Comparison of ENCODE assay signal across 12 cellular contexts in the genomic region with DNA sequence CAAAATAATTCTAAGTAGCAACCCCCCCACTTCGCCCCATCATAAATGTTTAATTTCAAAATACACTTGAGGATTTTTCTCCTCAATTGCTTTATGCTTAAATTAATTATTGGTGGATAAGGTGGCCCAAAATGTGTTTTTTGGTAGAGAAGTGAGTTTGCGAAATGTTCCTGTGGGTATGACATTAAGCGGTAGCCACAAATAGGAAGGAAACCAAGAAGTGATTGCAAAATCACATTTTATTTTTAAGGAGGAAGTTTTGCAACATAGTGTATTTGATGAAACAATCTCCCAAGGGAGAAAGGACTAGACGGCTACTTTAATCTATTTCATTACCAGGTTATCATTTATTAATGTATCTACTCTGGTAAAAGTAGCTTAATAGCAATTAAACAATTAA. TPM values are rescaled to one million over a fixed set of nuclear protein-coding genes. Genes with fewer than 3 reads are reported as not detected.
DNase-seq lines count a peak whose midpoint lies in the region; ATAC-seq, FAIRE-seq and TF ChIP-seq lines count a peak whose summit lies in the region.
"Had no signal": no experiment of that assay in that cellular context is flagged by ENCODE, and none has a peak within 500 bp of the region (broad histone marks: within the 10 kb centered on the region; RNA-seq: fewer than 3 reads in every experiment).

No MANE protein-coding gene starts in this region.

- H3K4me2 ChIP-seq in K562 (ENCODE audit: insufficient read depth, low read length) (no peak overlapping the region), hepatocyte (no peak overlapping the region)

- H3K4me1 ChIP-seq in K562 (replicated peaks in 1 of 2; ENCODE audit: control insufficient read depth in 2 of 2, insufficient read depth in 2 of 2, low read length in 2 of 2) (no peaks in the 10 kb centered on the region; a peak in 1 of 5 replicates), hepatocyte (ENCODE audit: insufficient read depth) (no peaks in the 10 kb centered on the region)

- in situ Hi-C loops in KBM-7 (cut with MboI; ENCODE audit: low pct_unique_long_range_greater_than_20kb, low sequenced_read_pairs) (no loop called here), K562 (cut with MboI) (no loop called here)

- CTCF ChIA-PET in K562 (lab: Yijun Ruan, JAX; ENCODE audit: low intra/inter-chr PET ratio) = no interaction called here

- TF ChIP-seq RAD21 in K562 (CRISPR knock-in tag; conservative IDR thresholded peaks at IDR 0.05 in 1 of 2, IDR thresholded peaks at IDR 0.05 in 1 of 2) = no peak

- H3K4me3 ChIP-seq in AG09309 (ENCODE audit: control insufficient read depth, low read depth, low read length) (no peak overlapping the region), K562 (no peak overlapping the region), hepatocyte (no peak overlapping the region)

- WGBS in K562 (ENCODE audit: insufficient coverage, low coverage, missing lambda C conversion rate) = 73% methylated on average over 4 of the region's 4 CpGs
- WGBS in hepatocyte (ENCODE audit: low lambda C conversion rate, missing lambda C conversion rate) = 94% methylated on average over 4 of the region's 4 CpGs

- POLR2A ChIA-PET in K562 (lab: Yijun Ruan, JAX) = interaction anchor here (0.9 to 1.1 kb wide), 4 partner anchors 14 to 25 kb away, joined by 4 to 6 read pairs (median 4); a partner anchor contains a TSS

- DNase-seq in AG09309 (ENCODE audit: low read depth) (peak; percentile 55), KBM-7 (peak; percentile 64), K562 (ENCODE audit: extremely low read depth in 1 of 4, low spot score in 3 of 4) (no peak), medulla oblongata (ENCODE audit: extremely low spot score) (peak; percentile 62), activated gamma-delta T cell treated with Interleukin-2 at 50 U/mL for 16 hours (no peak), NCI-H1694 treated with DMSO at 0.1 percent for 48 hours (lab: John Stamatoyannopoulos, UW) (no peak), hepatocyte (ENCODE audit: low spot score) (no peak)
- DNase-seq: activated CD8-positive, alpha-beta memory T cell treated with anti-CD3 and anti-CD28 coated beads for 24 hours; activated naive CD4-positive, alpha-beta T cell treated with anti-CD3 and anti-CD28 coated beads, Interleukin-2, amount 10 ng/mL, durations not matched to agents 7 days and 5 days; PC-3 had no signal

- ATAC-seq in K562 (no peak), GM19324 (IDR thresholded peaks at IDR 0.05; ENCODE audit: low FRiP score, unreplicated experiment) (no peak)
- ATAC-seq: PC-3 had no signal

- no peaks in the 10 kb centered on the region for H3K27me3 ChIP-seq in K562 (ENCODE audit: control insufficient read depth in 2 of 2, insufficient read depth in 2 of 2, low read length in 2 of 2)
- H3K27me3 ChIP-seq in hepatocyte = no peaks in the 10 kb centered on the region

- no peaks in the 10 kb centered on the region for H3K9me3 ChIP-seq in K562 (replicated peaks; ENCODE audit: control insufficient read depth, insufficient read depth, low read depth, low read length)
- no peaks in the 10 kb centered on the region for H3K9me3 ChIP-seq in hepatocyte (ENCODE audit: low read depth)

- no peak for TF ChIP-seq POLR2A in K562 (conservative IDR thresholded peaks at IDR 0.05)

- H2AFZ ChIP-seq in K562 (ENCODE audit: low read depth, low read length) = no peak overlapping the region
- H2AFZ ChIP-seq in hepatocyte = no peak overlapping the region

- H3K79me2 ChIP-seq in K562 (ENCODE audit: control insufficient read depth, insufficient read depth, low read length) (no peaks in the 10 kb centered on the region), hepatocyte (no peaks in the 10 kb centered on the region)

- H3K27ac ChIP-seq in K562 (ENCODE audit: extremely low read depth, low read depth, low read length) (no peak overlapping the region), hepatocyte (no peak overlapping the region)
- H3K27ac ChIP-seq: C4-2B had no signal

- BruUV-seq in K562 (replicated peaks; lab: Mats Ljungman, UMichigan) = no TSS peak

- TF ChIP-seq EP300 in K562 (IDR thresholded peaks at IDR 0.05; ENCODE audit: low read length) = no peak

- no peaks in the 10 kb centered on the region for H3K9me1 ChIP-seq in K562 (ENCODE audit: control insufficient read depth, insufficient read depth, low read length)

- no peak overlapping the region for H3K9ac ChIP-seq in K562 (ENCODE audit: insufficient read depth in 1 of 2, low read depth in 2 of 2, low read length in 2 of 2)

- intact Hi-C loops in K562 (cut with micrococcal nuclease) = no loop called here

- TF ChIP-seq CTCF in AG09309 (IDR thresholded peaks at IDR 0.05; ENCODE audit: control insufficient read depth, insufficient read depth, low read depth, low read length, missing control alignments) = no peak
- TF ChIP-seq CTCF in K562 (IDR thresholded peaks at IDR 0.05 in 2 of 3, conservative IDR thresholded peaks at IDR 0.05 in 1 of 3; ENCODE audit: insufficient read depth in 2 of 3, low read depth in 1 of 3, low read length in 3 of 3) = no peak
- no peak for TF ChIP-seq CTCF in hepatocyte (IDR thresholded peaks at IDR 0.05; ENCODE audit: poor library complexity)

- H4K20me1 ChIP-seq in K562 (replicated peaks; ENCODE audit: control insufficient read depth, insufficient read depth, low read length) (no peaks in the 10 kb centered on the region), hepatocyte (ENCODE audit: insufficient read depth, poor library complexity, severe bottlenecking) (no peaks in the 10 kb centered on the region)

- H3K9me2 ChIP-seq in hepatocyte (replicated peaks; ENCODE audit: insufficient read depth) = no peaks in the 10 kb centered on the region

- no peak for FAIRE-seq in K562 (lab: Jason Lieb, UNC)

- H3K36me3 ChIP-seq in K562 (ENCODE audit: control insufficient read depth, insufficient read depth, low read length) (no peaks in the 10 kb centered on the region), hepatocyte (replicated peaks; ENCODE audit: insufficient read depth, low read depth) (no peaks in the 10 kb centered on the region)

RNA-seq across cellular contexts. Expression of a gene that starts 25.5 kb away (rescaled TPM):
- total RNA-seq in K562 (2011; cell fraction: chromatin; rRNA removed; ENCODE audit: low replicate concordance) = 311 and 511 TPM in 2 replicates
- 257 and 270 TPM in 2 replicates for total RNA-seq in K562 (2011; cell fraction: nucleolus; rRNA removed)
- total RNA-seq in K562 (2011; cell fraction: nucleoplasm; rRNA removed) = 338 and 415 TPM in 2 replicates
- total RNA-seq in K562 (2014; rRNA removed) = 450 and 515 TPM in 2 replicates
- total RNA-seq in K562 (2014; rRNA removed; fragmentation: Illumina TruSeq; extraction: Trizol) = 766 and 865 TPM in 2 replicates
- total RNA-seq in K562 (2015; rRNA removed; fragmentation: Illumina TruSeq; extraction: Trizol) = 498 and 500 TPM in 2 replicates
- total RNA-seq in K562 (2021) = 687 and 693 TPM in 2 replicates
- 405 and 419 TPM in 2 replicates for polyA plus RNA-seq in K562 (2011; rRNA removed)
- 556 and 768 TPM in 2 replicates for polyA plus RNA-seq in K562 (2011; cell fraction: cytosol; rRNA removed)
- polyA plus RNA-seq in K562 (2011; cell fraction: nucleus; rRNA removed) = 515 and 531 TPM in 2 replicates
- polyA plus RNA-seq in K562 (2012) = 638 and 684 TPM in 2 replicates
- 571 and 592 TPM in 2 replicates for polyA plus RNA-seq in K562 (2014; fragmentation: Illumina TruSeq; extraction: Trizol)
- polyA plus RNA-seq in K562 (2014; fragmentation: Nextera tagmentation; extraction: Ambion mirVana) = 100 to 1,000 TPM; 264 to 309 TPM
- polyA plus RNA-seq in K562 (2014; rRNA removed) = 449 and 495 TPM in 2 replicates
- 760 and 828 TPM in 2 replicates for polyA minus RNA-seq in K562 (2011; rRNA and poly(A)+ RNA removed)
- 379 and 409 TPM in 2 replicates for polyA minus RNA-seq in K562 (2011; cell fraction: cytosol; rRNA and poly(A)+ RNA removed)
- polyA minus RNA-seq in K562 (2011; cell fraction: nucleus; rRNA and poly(A)+ RNA removed) = 181 and 261 TPM in 2 replicates
- total RNA-seq in hepatocyte = 780 and 871 TPM in 2 replicates
- polyA plus RNA-seq in hepatocyte = 421 and 423 TPM in 2 replicates

RNA-seq across cellular contexts. Expression of a gene that starts 25.6 kb away (rescaled TPM):
- 6.2 and 22.8 TPM in 2 replicates for total RNA-seq in K562 (2011; cell fraction: chromatin; rRNA removed; ENCODE audit: low replicate concordance)
- 6.2 and 7.0 TPM in 2 replicates for total RNA-seq in K562 (2011; cell fraction: nucleolus; rRNA removed)
- total RNA-seq in K562 (2011; cell fraction: nucleoplasm; rRNA removed) = 11.0 and 14.5 TPM in 2 replicates
- total RNA-seq in K562 (2014; rRNA removed) (14.1 and 14.9 TPM in 2 replicates), K562 (2014; rRNA removed; fragmentation: Illumina TruSeq; extraction: Trizol) (19.5 and 22.8 TPM in 2 replicates), K562 (2015; rRNA removed; fragmentation: Illumina TruSeq; extraction: Trizol) (16.5 and 17.8 TPM in 2 replicates), K562 (2021) (14.9 and 15.4 TPM in 2 replicates), hepatocyte (45.5 and 52.5 TPM in 2 replicates)
- polyA plus RNA-seq in K562 (2011; rRNA removed) (12.3 and 16.2 TPM in 2 replicates), K562 (2014; fragmentation: Illumina TruSeq; extraction: Trizol) (12.6 and 15.3 TPM in 2 replicates), K562 (2014; fragmentation: Nextera tagmentation; extraction: Ambion mirVana) (1 to 10 TPM; 3.3 to 4.9 TPM), K562 (2014; rRNA removed) (14.9 and 15.8 TPM in 2 replicates), hepatocyte (38.0 and 44.5 TPM in 2 replicates)
- polyA plus RNA-seq in K562 (2011; cell fraction: cytosol; rRNA removed) = 3.1 and 5.1 TPM in 2 replicates
- 2.5 and 2.8 TPM in 2 replicates for polyA plus RNA-seq in K562 (2011; cell fraction: nucleus; rRNA removed)
- polyA plus RNA-seq in K562 (2012) = 12.4 and 14.4 TPM in 2 replicates
- polyA minus RNA-seq in K562 (2011; rRNA and poly(A)+ RNA removed) = 9.7 and 10.4 TPM in 2 replicates
- polyA minus RNA-seq in K562 (2011; cell fraction: cytosol; rRNA and poly(A)+ RNA removed) = 4.7 and 4.8 TPM in 2 replicates
- polyA minus RNA-seq in K562 (2011; cell fraction: nucleus; rRNA and poly(A)+ RNA removed) = 2.7 and 3.8 TPM in 2 replicates

RNA-seq across cellular contexts. Expression of a gene that starts 26.1 kb away (rescaled TPM):
- total RNA-seq in K562 (2011; cell fraction: chromatin; rRNA removed; ENCODE audit: low replicate concordance) = 34.4 and 111 TPM in 2 replicates
- total RNA-seq in K562 (2011; cell fraction: nucleolus; rRNA removed) = 13.7 and 18.6 TPM in 2 replicates
- 27.3 and 35.5 TPM in 2 replicates for total RNA-seq in K562 (2011; cell fraction: nucleoplasm; rRNA removed)
- total RNA-seq in K562 (2014; rRNA removed) (8.5 and 11.1 TPM in 2 replicates), K562 (2014; rRNA removed; fragmentation: Illumina TruSeq; extraction: Trizol) (15.2 and 18.3 TPM in 2 replicates), K562 (2015; rRNA removed; fragmentation: Illumina TruSeq; extraction: Trizol) (10.8 TPM in 2 replicates), K562 (2021) (11.5 and 13.4 TPM in 2 replicates), hepatocyte (20.8 and 26.4 TPM in 2 replicates)
- polyA plus RNA-seq in K562 (2011; rRNA removed) (12.4 and 15.7 TPM in 2 replicates), K562 (2014; fragmentation: Illumina TruSeq; extraction: Trizol) (8.2 and 9.9 TPM in 2 replicates), K562 (2014; fragmentation: Nextera tagmentation; extraction: Ambion mirVana) (1 to 10 TPM; 5.1 to 6.5 TPM), K562 (2014; rRNA removed) (7.2 and 8.4 TPM in 2 replicates), hepatocyte (5.9 and 6.8 TPM in 2 replicates)
- polyA plus RNA-seq in K562 (2011; cell fraction: cytosol; rRNA removed) = 5.2 and 7.2 TPM in 2 replicates
- 9.1 and 10.9 TPM in 2 replicates for polyA plus RNA-seq in K562 (2011; cell fraction: nucleus; rRNA removed)
- 6.7 and 9.1 TPM in 2 replicates for polyA plus RNA-seq in K562 (2012)
- polyA minus RNA-seq in K562 (2011; rRNA and poly(A)+ RNA removed) = 48.2 and 55.6 TPM in 2 replicates
- polyA minus RNA-seq in K562 (2011; cell fraction: cytosol; rRNA and poly(A)+ RNA removed) = 12.2 and 18.2 TPM in 2 replicates
- 12.1 and 26.7 TPM in 2 replicates for polyA minus RNA-seq in K562 (2011; cell fraction: nucleus; rRNA and poly(A)+ RNA removed)

Comparison
In these comparisons a context has a peak if more than half of its experiments do, and no peak if none do; other contexts are left out.
1. DNase-seq: peak in AG09309 (single experiment), KBM-7 (single experiment) and medulla oblongata (single experiment); none in K562 (0 of 4), activated gamma-delta T cell treated with Interleukin-2 at 50 U/mL for 16 hours (single experiment), NCI-H1694 treated with DMSO at 0.1 percent for 48 hours (single experiment) and hepatocyte (single experiment).